Comparison of ENCODE assay signal across 24 cellular contexts in genomic region chr2:235930701-235931100, GRCh38.
DNase-seq lines count a peak whose midpoint lies in the region; ATAC-seq, FAIRE-seq and TF ChIP-seq lines count a peak whose summit lies in the region.
"Had no signal": no experiment of that assay in that cellular context is flagged by ENCODE, and none has a peak within 500 bp of the region (broad histone marks: within the 10 kb centered on the region; RNA-seq: fewer than 3 reads in every experiment).

No MANE protein-coding gene starts in this region.

- no peak overlapping the region for H2BK20ac ChIP-seq in H1 (ENCODE audit: low read length)

- no peak overlapping the region for H4K91ac ChIP-seq in H1 (replicated peaks; ENCODE audit: insufficient read length, low read length)

- no peaks in the 10 kb centered on the region for H3K27me3 ChIP-seq in H1 (replicated peaks in 1 of 4; ENCODE audit: control insufficient read depth in 3 of 4, extremely low read depth in 1 of 4, insufficient read depth in 3 of 4, low read length in 3 of 4)
- H3K27me3 ChIP-seq in osteoblast (ENCODE audit: insufficient read depth, low read length): no peaks in the 10 kb centered on the region
- no peaks in the 10 kb centered on the region for H3K27me3 ChIP-seq in MG63
- H3K27me3 ChIP-seq: BE2C; BLaER1 treated with 17β-estradiol and CSF1 and Interleukin-3, amounts not matched to agents 10 nM and 100 nM had no signal

- no peak for TF ChIP-seq EP300 in H1 (IDR thresholded peaks at IDR 0.05; ENCODE audit: borderline replicate concordance in 1 of 2, low read depth in 2 of 2, low read length in 2 of 2)

- H3K18ac ChIP-seq in H1 (ENCODE audit: extremely low read depth, low read length): no peak overlapping the region

- H4K5ac ChIP-seq in H1 (ENCODE audit: insufficient read length, low read depth, low read length): no peak overlapping the region

- TF ChIP-seq CTCF in H1 (IDR thresholded peaks at IDR 0.05; ENCODE audit: control extremely low read depth in 1 of 3, insufficient read depth in 1 of 3, low read depth in 1 of 3, low read length in 3 of 3) (no peak), osteoblast (IDR thresholded peaks at IDR 0.05; ENCODE audit: extremely low read depth, low read depth, low read length) (no peak)

- H4K8ac ChIP-seq in H1 (ENCODE audit: extremely low read depth, insufficient read depth, low read length): peak overlapping the region; percentile 11; the same call in 1 of the 2 replicates

- no peak overlapping the region for H3K27ac ChIP-seq in H1 (ENCODE audit: low read depth, low read length)
- H3K27ac ChIP-seq in osteoblast (ENCODE audit: low read depth, low read length): no peak overlapping the region
- H3K27ac ChIP-seq: A549; BLaER1 treated with 17β-estradiol and CSF1 and Interleukin-3, amounts not matched to agents 10 nM and 100 nM had no signal

- H3K4me1 ChIP-seq in H1 (replicated peaks in 1 of 4; ENCODE audit: control insufficient read depth in 3 of 4, insufficient read depth in 4 of 4, low read length in 3 of 4): peaks cover 0 to 2% (median 0%) of the 10 kb centered on the region in 4 experiments; a peak in 2 of 7 replicates
- no peaks in the 10 kb centered on the region for H3K4me1 ChIP-seq in osteoblast (ENCODE audit: insufficient read depth, low read length)
- H3K4me1 ChIP-seq: A549, BE2C, HAP-1 had no signal

- H3K36me3 ChIP-seq in H1 (ENCODE audit: control insufficient read depth in 2 of 4, insufficient read depth in 4 of 4, low read length in 3 of 4) (peaks cover 0 to 4% (median under 1%) of the 10 kb centered on the region in 4 experiments; a peak in 2 of 8 replicates), osteoblast (ENCODE audit: insufficient read depth, low read length) (peaks cover 5% of the 10 kb centered on the region), MG63 (no peaks in the 10 kb centered on the region)
- H3K36me3 ChIP-seq: BE2C, HAP-1 had no signal

- TF ChIP-seq RAD21 in H1 (IDR thresholded peaks at IDR 0.05 in 1 of 2, conservative IDR thresholded peaks at IDR 0.05 in 1 of 2; ENCODE audit: low read depth in 2 of 2, low read length in 2 of 2): no peak

- H2BK12ac ChIP-seq in H1 (ENCODE audit: low read depth, low read length): no peak overlapping the region

- FAIRE-seq in H1 (lab: Jason Lieb, UNC): no peak
- FAIRE-seq: A549, G401.6, GM12892, GM19239, H54 had no signal

- no peaks in the 10 kb centered on the region for H3K79me2 ChIP-seq in H1 (ENCODE audit: control insufficient read depth in 1 of 2, insufficient read depth in 2 of 2, low read length in 2 of 2)
- H3K79me2 ChIP-seq in osteoblast (ENCODE audit: insufficient read depth, low read length): no peaks in the 10 kb centered on the region

- H3K56ac ChIP-seq in H1 (replicated peaks; ENCODE audit: insufficient read length, low read depth, low read length): no peak overlapping the region

- H3K4me3 ChIP-seq in H1 (ENCODE audit: extremely low read depth in 1 of 4, insufficient read depth in 2 of 4, low read depth in 3 of 4, low read length in 4 of 4): no peak overlapping the region
- no peak overlapping the region for H3K4me3 ChIP-seq in osteoblast (ENCODE audit: insufficient read depth, low read length)
- no peak overlapping the region for H3K4me3 ChIP-seq in MG63
- H3K4me3 ChIP-seq: A549; BLaER1 treated with 17β-estradiol and CSF1 and Interleukin-3, amounts not matched to agents 10 nM and 100 nM; GM23338; HAP-1 had no signal

- no peak overlapping the region for H2AK5ac ChIP-seq in H1 (ENCODE audit: low read depth, low read length)

- ATAC-seq in left lobe of liver (no peak), GM21717 (IDR thresholded peaks at IDR 0.05; ENCODE audit: unreplicated experiment) (no peak)
- ATAC-seq: A549 had no signal

- H3K23ac ChIP-seq in H1 (ENCODE audit: insufficient read length): no peak overlapping the region

- H3K9ac ChIP-seq in H1 (replicated peaks in 1 of 4; ENCODE audit: extremely low read depth in 1 of 4, low read depth in 3 of 4, low read length in 3 of 4): no peak overlapping the region
- H3K9ac ChIP-seq: BLaER1 treated with 17β-estradiol and CSF1 and Interleukin-3, amounts not matched to agents 10 nM and 100 nM had no signal

- H3K79me1 ChIP-seq in H1 (ENCODE audit: low read depth, low read length): no peaks in the 10 kb centered on the region

- H4K20me1 ChIP-seq in H1 (replicated peaks in 1 of 2; ENCODE audit: control insufficient read depth in 1 of 2, insufficient read depth in 2 of 2, low read length in 2 of 2) (no peaks in the 10 kb centered on the region), osteoblast (ENCODE audit: insufficient read depth, low read length) (no peaks in the 10 kb centered on the region)

- DNase-seq in H1 (ENCODE audit: low read depth in 1 of 2, low spot score in 2 of 2) (no peak), left lobe of liver (ENCODE audit: low spot score) (peak; percentile 35), osteoblast (ENCODE audit: insufficient read length, low spot score, missing footprints) (peak; percentile 41), MG63 (no peak)
- DNase-seq in NK-92 treated with Interleukin-12 subunit alpha and Interleukin-12 subunit beta, amount 100 ng/mL, for 24 hours (lab: John Stamatoyannopoulos, UW): no peak
- DNase-seq: 8988T; ACHN; AML-193; BE2C; Calu3; CD4-positive, alpha-beta memory T cell; COR-L47; DMS53; DMS79 treated with DMSO at 0.1 percent for 48 hours; HFFc6 had no signal

- peaks cover 0 to under 1% of the 10 kb centered on the region in 2 experiments; a peak in 1 of 4 replicates for H3K9me3 ChIP-seq in H1 (ENCODE audit: insufficient read depth in 2 of 2, low read depth in 1 of 2, low read length in 1 of 2)
- no peaks in the 10 kb centered on the region for H3K9me3 ChIP-seq in osteoblast (ENCODE audit: low read depth, low read length)
- no peaks in the 10 kb centered on the region for H3K9me3 ChIP-seq in MG63
- H3K9me3 ChIP-seq: A549, BE2C, HAP-1 had no signal

- H2BK15ac ChIP-seq in H1 (ENCODE audit: low read length): no peak overlapping the region

- no peak overlapping the region for H2BK5ac ChIP-seq in H1 (ENCODE audit: low read depth, low read length)

- no peak overlapping the region for H2AFZ ChIP-seq in H1 (ENCODE audit: low read length)
- no peak overlapping the region for H2AFZ ChIP-seq in osteoblast (ENCODE audit: low read length)
- H2AFZ ChIP-seq: GM23338 had no signal

- H3K23me2 ChIP-seq in H1 (ENCODE audit: low read depth, low read length): no peaks in the 10 kb centered on the region

- no peak overlapping the region for H3K14ac ChIP-seq in H1 (ENCODE audit: insufficient read length)

- WGBS in H1 (ENCODE audit: extremely low coverage in 1 of 2, insufficient coverage in 1 of 2, insufficient read length in 1 of 2, insufficient replicate concordance in 2 of 2, low coverage in 1 of 2, low lambda C conversion rate in 2 of 2, missing lambda C conversion rate in 1 of 2), 2 experiments: 90% methylated on average over 19 of the region's 19 CpGs; no CpG with 5 or more reads in 1 of the 2 experiments

- H3K4ac ChIP-seq in H1 (replicated peaks; ENCODE audit: insufficient read length, low read depth, low read length): no peak overlapping the region

- no peak for TF ChIP-seq POLR2A in H1 (IDR thresholded peaks at IDR 0.05; ENCODE audit: control extremely low read depth in 1 of 2, low read depth in 2 of 2, low read length in 2 of 2)

- no peak overlapping the region for H3K4me2 ChIP-seq in H1 (ENCODE audit: insufficient read depth in 1 of 2, low read depth in 2 of 2, low read length in 2 of 2)
- no peak overlapping the region for H3K4me2 ChIP-seq in osteoblast (ENCODE audit: insufficient read depth, low read length)
- H3K4me2 ChIP-seq: A549; BLaER1 treated with 17β-estradiol and CSF1 and Interleukin-3, amounts not matched to agents 10 nM and 100 nM; GM23338 had no signal

- CTCF ChIA-PET in H1 (lab: Charles Lee; ENCODE audit: partially characterized antibody): interaction anchor here (0.8 to 7.8 kb wide), 4 partner anchors 26 to 249 kb away, joined by 3 to 87 read pairs (median 4); no protein-coding TSS in a partner anchor

- POLR2A ChIA-PET in H1 (lab: Charles Lee; ENCODE audit: partially characterized antibody): no interaction called here

- H2BK120ac ChIP-seq in H1 (replicated peaks; ENCODE audit: low read depth, low read length): no peak overlapping the region

TF ChIP-seq in H1, 55 proteins besides CTCF, POLR2A, EP300 and RAD21 (continues in another document):
- TF ChIP-seq CREB1 (IDR thresholded peaks at IDR 0.05) (no peak), GTF2F1 (IDR thresholded peaks at IDR 0.05; ENCODE audit: borderline replicate concordance, low read depth, low read length) (no peak), EGR1 (IDR thresholded peaks at IDR 0.05; ENCODE audit: borderline replicate concordance, low read depth, low read length) (no peak), RBBP5 (IDR thresholded peaks at IDR 0.05; ENCODE audit: borderline replicate concordance, low read depth, low read length) (no peak), JUN (IDR thresholded peaks at IDR 0.05; ENCODE audit: low read depth, low read length) (no peak), USF2 (IDR thresholded peaks at IDR 0.05; ENCODE audit: low read length) (no peak), PHF8 (conservative IDR thresholded peaks at IDR 0.05; ENCODE audit: low read depth, low read length) (no peak), SRF (IDR thresholded peaks at IDR 0.05; ENCODE audit: low read depth, low read length) (no peak), ATF2 (IDR thresholded peaks at IDR 0.05; ENCODE audit: low read length) (no peak), SAP30 (IDR thresholded peaks at IDR 0.05; ENCODE audit: insufficient read depth, insufficient replicate concordance, low read length) (no peak), KDM1A (IDR thresholded peaks at IDR 0.05; ENCODE audit: borderline replicate concordance, low read length) (no peak), CHD1 (IDR thresholded peaks at IDR 0.05; ENCODE audit: low read depth, low read length) (no peak)

Comparison
In these comparisons a context has a peak if more than half of its experiments do, and no peak if none do; other contexts are left out.
1. DNase-seq: peak in left lobe of liver (single experiment) and osteoblast (single experiment); none in H1 (0 of 2), MG63 (single experiment) and NK-92 treated with Interleukin-12 subunit alpha and Interleukin-12 subunit beta, amount 100 ng/mL, for 24 hours (single experiment).